Comparison of ENCODE assay signal across 9 cellular contexts in the genomic region with DNA sequence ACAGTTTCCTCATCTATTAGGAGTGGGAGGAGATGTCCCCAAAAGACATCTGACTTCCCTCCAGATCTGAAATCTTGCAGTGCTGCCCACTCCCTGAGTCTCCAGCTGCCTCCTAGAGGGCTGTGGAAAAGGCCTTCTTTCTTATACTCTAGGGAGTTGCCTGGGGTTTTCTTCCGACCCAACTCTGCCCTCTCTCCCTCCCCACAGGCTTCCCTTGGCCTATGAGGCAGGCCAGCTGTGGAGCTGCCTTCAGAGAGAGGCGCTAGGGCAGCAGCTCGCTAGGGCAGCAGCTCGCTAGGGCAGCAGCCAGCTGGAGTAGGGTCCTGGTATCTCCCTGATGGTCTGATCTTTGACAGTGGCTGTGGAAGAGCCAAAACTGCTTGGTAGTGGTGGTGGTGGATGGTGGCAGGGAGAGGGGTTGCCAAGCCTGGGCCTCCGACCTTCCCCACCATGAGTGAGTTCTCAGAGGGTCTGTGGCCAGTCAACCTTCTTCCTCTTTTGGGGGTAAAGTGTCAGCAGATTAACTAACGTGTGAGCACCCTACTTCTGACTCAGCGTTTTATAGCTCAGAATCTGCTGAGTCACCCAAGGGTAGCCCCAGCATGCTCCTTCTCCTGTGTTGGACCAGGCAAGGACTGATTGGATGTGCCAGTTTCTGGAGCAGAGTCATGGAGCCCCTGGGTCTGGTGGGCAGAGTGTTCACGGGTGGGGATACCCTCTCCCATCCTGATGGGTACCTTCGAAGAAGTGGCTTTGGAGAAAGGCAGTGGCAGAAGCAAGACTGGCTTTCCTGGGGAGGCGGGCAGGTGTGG. TPM values are rescaled to one million over a fixed set of nuclear protein-coding genes. Genes with fewer than 3 reads are reported as not detected.
A peak's percentile ranks its signal among the peaks of the same experiment; 100 is the strongest.
DNase-seq lines count a peak whose midpoint lies in the region; ATAC-seq and TF ChIP-seq lines count a peak whose summit lies in the region.
"Had no signal": no experiment of that assay in that cellular context is flagged by ENCODE, and none has a peak within 500 bp of the region (broad histone marks: within the 10 kb centered on the region; RNA-seq: fewer than 3 reads in every experiment).

No MANE protein-coding gene starts in this region.

- no peak overlapping the region for H3K27ac ChIP-seq in CD4-positive, CD25-positive, alpha-beta regulatory T cell (ENCODE audit: insufficient read depth, low read length, poor library complexity, severe bottlenecking)
- H3K27ac ChIP-seq in neural progenitor cell = no peak overlapping the region
- no peak overlapping the region for H3K27ac ChIP-seq in colonic mucosa

- TF ChIP-seq CTCF in choroid plexus epithelial cell (conservative IDR thresholded peaks at IDR 0.05; ENCODE audit: low read depth, low read length) = no peak
- TF ChIP-seq CTCF in neural progenitor cell (IDR thresholded peaks at IDR 0.05) = no peak
- TF ChIP-seq CTCF in colonic mucosa (IDR thresholded peaks at IDR 0.05) = no peak

- H3K4me1 ChIP-seq in CD4-positive, CD25-positive, alpha-beta regulatory T cell (ENCODE audit: control insufficient read depth, insufficient read depth, low read length, poor library complexity, severe bottlenecking) = peaks cover 12% of the 10 kb centered on the region
- H3K4me1 ChIP-seq in neural progenitor cell = peaks cover 22% of the 10 kb centered on the region
- no peaks in the 10 kb centered on the region for H3K4me1 ChIP-seq in colonic mucosa

- H3K27me3 ChIP-seq in CD4-positive, CD25-positive, alpha-beta regulatory T cell (ENCODE audit: control insufficient read depth, insufficient read depth, low read length) = no peaks in the 10 kb centered on the region
- H3K27me3 ChIP-seq in neural progenitor cell (peaks cover 29% of the 10 kb centered on the region), colonic mucosa (no peaks in the 10 kb centered on the region)

- H3K79me2 ChIP-seq in neural progenitor cell (ENCODE audit: low read depth) = no peaks in the 10 kb centered on the region

- peak overlapping the region in 3 of 4 donors; percentile 81 to 90 (median 85) for H3K4me3 Mint-ChIP-seq in CD4-positive, CD25-positive, alpha-beta regulatory T cell
- H3K4me3 Mint-ChIP-seq in neural progenitor cell = peak overlapping the region; percentile 93

- no peaks in the 10 kb centered on the region for H3K36me3 ChIP-seq in CD4-positive, CD25-positive, alpha-beta regulatory T cell (ENCODE audit: control insufficient read depth, insufficient read depth, low read length)
- H3K36me3 ChIP-seq in neural progenitor cell (no peaks in the 10 kb centered on the region), colonic mucosa (no peaks in the 10 kb centered on the region)

- no peak overlapping the region for H3K4me3 ChIP-seq in CD4-positive, CD25-positive, alpha-beta regulatory T cell (ENCODE audit: low read depth, low read length)
- H3K4me3 ChIP-seq in choroid plexus epithelial cell (ENCODE audit: low read depth, low read length) = no peak overlapping the region
- H3K4me3 ChIP-seq in neural progenitor cell = no peak overlapping the region
- no peak overlapping the region for H3K4me3 ChIP-seq in colonic mucosa

- H3K9ac ChIP-seq in neural progenitor cell (no peak overlapping the region), colonic mucosa (ENCODE audit: low read depth in 2 of 2, low read length in 2 of 2) (no peak overlapping the region)

- H3K9me3 Mint-ChIP-seq in CD4-positive, CD25-positive, alpha-beta regulatory T cell = no peaks in the 10 kb centered on the region
- no peaks in the 10 kb centered on the region for H3K9me3 Mint-ChIP-seq in neural progenitor cell

- H3K9me3 ChIP-seq in CD4-positive, CD25-positive, alpha-beta regulatory T cell (ENCODE audit: control insufficient read depth in 2 of 2, low read length in 2 of 2) = no peaks in the 10 kb centered on the region
- H3K9me3 ChIP-seq in neural progenitor cell (ENCODE audit: low read depth) (no peaks in the 10 kb centered on the region), colonic mucosa (no peaks in the 10 kb centered on the region)

- H3K4me2 ChIP-seq in neural progenitor cell = peak overlapping the region; percentile 27

- peaks cover 13% of the 10 kb centered on the region for H4K20me1 ChIP-seq in neural progenitor cell (ENCODE audit: low read depth)

- peaks cover 4% of the 10 kb centered on the region for H3K27me3 Mint-ChIP-seq in CD4-positive, CD25-positive, alpha-beta regulatory T cell
- H3K27me3 Mint-ChIP-seq in neural progenitor cell (ENCODE audit: insufficient read depth, low read depth) = peaks cover 12% of the 10 kb centered on the region

- no peak overlapping the region for H2AFZ ChIP-seq in neural progenitor cell (replicated peaks)

- no peaks in the 10 kb centered on the region for H3K36me3 Mint-ChIP-seq in CD4-positive, CD25-positive, alpha-beta regulatory T cell
- H3K36me3 Mint-ChIP-seq in neural progenitor cell = no peaks in the 10 kb centered on the region

- ATAC-seq in CD4-positive, CD25-positive, alpha-beta regulatory T cell (ENCODE audit: low read depth in 2 of 2) = no peak
- no peak for ATAC-seq in HG03432 (IDR thresholded peaks at IDR 0.05; ENCODE audit: unreplicated experiment)

- peak overlapping the region in 1 of 3 donors; percentile 66 for H3K27ac Mint-ChIP-seq in CD4-positive, CD25-positive, alpha-beta regulatory T cell
- no peak overlapping the region for H3K27ac Mint-ChIP-seq in neural progenitor cell

- peaks cover 18% of the 10 kb centered on the region for H3F3A ChIP-seq in neural progenitor cell (ENCODE audit: low read depth)

- intact Hi-C loops in colonic mucosa (cut with DNase I) = loop anchor here (5.0 kb wide), 1 partner anchor 58 kb away; no protein-coding TSS in a partner anchor

- H3K4me1 Mint-ChIP-seq in CD4-positive, CD25-positive, alpha-beta regulatory T cell = peaks cover 5 to 37% (median 15%) of the 10 kb centered on the region in 4 donors
- H3K4me1 Mint-ChIP-seq in neural progenitor cell = peaks cover 37% of the 10 kb centered on the region

- DNase-seq in CD4-positive, CD25-positive, alpha-beta regulatory T cell = no peak
- peak; percentile 88 for DNase-seq in MV-4-11 (lab: John Stamatoyannopoulos, UW)
- peak; percentile 57 for DNase-seq in choroid plexus epithelial cell (ENCODE audit: low read depth)
- no peak for DNase-seq in neural progenitor cell (ENCODE audit: low spot score)
- DNase-seq in colonic mucosa = no peak
- DNase-seq in stimulated activated CD4-positive, alpha-beta T cell treated with anti-CD3 and anti-CD28 coated beads, Interleukin-4, amount 100 ng/mL, for 4 hours = no peak
- DNase-seq in NCI-H345 (lab: John Stamatoyannopoulos, UW) = no peak

RNA-seq across cellular contexts. Expression of a gene that starts 2.3 kb away (rescaled TPM):
- 4.9 TPM for total RNA-seq in CD4-positive, CD25-positive, alpha-beta regulatory T cell
- 10 to 100 TPM in 1 of 4 donors, 1 to 10 TPM in 3; 7.3 to 12.7 (median 8.7) TPM for polyA plus RNA-seq in CD4-positive, CD25-positive, alpha-beta regulatory T cell
- total RNA-seq in neural progenitor cell (ENCODE audit: low replicate concordance) (8.3 and 16.7 TPM in 2 replicates), colonic mucosa (10 to 100 TPM; 12.2 to 17.9 TPM)

RNA-seq across cellular contexts. Expression of a gene that starts 16.6 kb away (rescaled TPM):
- total RNA-seq in CD4-positive, CD25-positive, alpha-beta regulatory T cell = 0.79 TPM
- under 1 TPM in 2 of 4 donors, not detected in 2; 0.10 to 0.14 TPM for polyA plus RNA-seq in CD4-positive, CD25-positive, alpha-beta regulatory T cell
- total RNA-seq in neural progenitor cell (ENCODE audit: low replicate concordance) = 0.58 and 1.2 TPM in 2 replicates
- 10 to 100 TPM; 10.1 TPM for total RNA-seq in colonic mucosa

RNA-seq across cellular contexts. Expression of a gene that starts 44.4 kb away (rescaled TPM):
- 163 TPM for total RNA-seq in CD4-positive, CD25-positive, alpha-beta regulatory T cell
- polyA plus RNA-seq in CD4-positive, CD25-positive, alpha-beta regulatory T cell = 10 to 100 TPM; 14.0 to 15.4 (median 15.3) TPM
- 7.2 and 14.2 TPM in 2 replicates for total RNA-seq in neural progenitor cell (ENCODE audit: low replicate concordance)
- total RNA-seq in colonic mucosa = 10 to 100 TPM; 27.3 to 29.7 TPM

RNA-seq across cellular contexts. Expression of a gene that starts 50.0 kb away (rescaled TPM):
- not detected for total RNA-seq in CD4-positive, CD25-positive, alpha-beta regulatory T cell
- polyA plus RNA-seq in CD4-positive, CD25-positive, alpha-beta regulatory T cell = under 1 TPM in 1 of 4 donors, not detected in 3; 0.45 TPM
- not detected in 2 replicates for total RNA-seq in neural progenitor cell (ENCODE audit: low replicate concordance)
- not detected for total RNA-seq in colonic mucosa
- total RNA-seq: lung microvascular endothelial cell had no signal

Comparison
In these comparisons a context has a peak if more than half of its experiments do, and no peak if none do; other contexts are left out.
1. DNase-seq: peak in MV-4-11 (single experiment) and choroid plexus epithelial cell (single experiment); none in CD4-positive, CD25-positive, alpha-beta regulatory T cell (0 of 3), neural progenitor cell (single experiment), colonic mucosa (single experiment), stimulated activated CD4-positive, alpha-beta T cell treated with anti-CD3 and anti-CD28 coated beads, Interleukin-4, amount 100 ng/mL, for 4 hours (0 of 2) and NCI-H345 (single experiment).